11 cellular contexts compared by ENCODE assay signal in the genomic region with DNA sequence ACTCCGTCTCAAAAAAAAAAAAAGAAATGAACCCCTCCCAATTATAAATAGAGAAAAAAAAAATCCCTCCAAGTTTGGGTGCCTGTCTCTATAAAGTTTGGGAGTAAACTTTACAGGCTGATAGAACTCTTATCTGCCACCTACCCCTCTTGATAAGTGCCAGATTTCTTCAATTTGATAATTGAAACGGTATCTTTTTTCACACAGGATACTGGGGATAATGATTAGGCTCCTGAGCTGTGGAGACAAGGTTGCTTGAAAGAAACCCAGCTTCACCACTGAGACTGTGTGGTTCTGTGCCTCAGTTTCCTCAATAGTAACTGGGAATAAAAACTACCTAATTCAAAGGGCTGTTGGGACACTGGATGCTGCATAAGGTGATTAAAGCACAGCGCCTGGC. TPM values are rescaled to one million over a fixed set of nuclear protein-coding genes. Genes with fewer than 3 reads are reported as not detected.
A peak's percentile ranks its signal among the peaks of the same experiment; 100 is the strongest.
DNase-seq lines count a peak whose midpoint lies in the region; ATAC-seq and TF ChIP-seq lines count a peak whose summit lies in the region.
"Had no signal": no experiment of that assay in that cellular context is flagged by ENCODE, and none has a peak within 500 bp of the region (broad histone marks: within the 10 kb centered on the region; RNA-seq: fewer than 3 reads in every experiment).

No MANE protein-coding gene starts in this region.

- no peak overlapping the region for H3K27ac ChIP-seq in HUES6 (ENCODE audit: low read depth, low read length)
- no peak overlapping the region for H3K27ac ChIP-seq in dorsolateral prefrontal cortex

- no peak for ATAC-seq in natural killer cell treated with Interleukin-12 subunit alpha and Interleukin-12 subunit beta and Interleukin-15 and Interleukin-18, amount 100 ng/mL, for 72 hours
- no peak for ATAC-seq in HG03342 (IDR thresholded peaks at IDR 0.05; ENCODE audit: unreplicated experiment)
- ATAC-seq: HCT116 had no signal

- peak overlapping the region; percentile 90 for H3K4me3 Mint-ChIP-seq in natural killer cell treated with Interleukin-12 subunit alpha and Interleukin-12 subunit beta and Interleukin-15 and Interleukin-18, amount 100 ng/mL, for 72 hours

- H3K4me1 ChIP-seq in HUES6 (ENCODE audit: control insufficient read depth, insufficient read depth, low read length), result peaks cover 13% of the 10 kb centered on the region

- peaks cover 16 to 20% of the 10 kb centered on the region in 2 donors for H3K4me1 Mint-ChIP-seq in natural killer cell treated with Interleukin-12 subunit alpha and Interleukin-12 subunit beta and Interleukin-15 and Interleukin-18, amount 100 ng/mL, for 72 hours (ENCODE audit: low read depth in 2 of 2)

- H3K4me3 ChIP-seq in AG10803 (ENCODE audit: low read length) (peak overlapping the region; percentile 58; the same call in 1 of the 2 replicates), HUES6 (ENCODE audit: low read depth, low read length) (peak overlapping the region; percentile 62; the same call in 1 of the 2 replicates), dorsolateral prefrontal cortex (peak overlapping the region in 48 of 59 donors; percentile 4 to 66 (median 51))

- DNase-seq in AG10803 (ENCODE audit: low read depth), result no peak
- DNase-seq in dorsolateral prefrontal cortex, result no peak
- DNase-seq in natural killer cell treated with Interleukin-12 subunit alpha and Interleukin-12 subunit beta and Interleukin-15 and Interleukin-18, amount 100 ng/mL, for 72 hours (ENCODE audit: low spot score), result no peak
- no peak for DNase-seq in NCI-H345 (lab: John Stamatoyannopoulos, UW)
- no peak for DNase-seq in medulla oblongata (ENCODE audit: extremely low spot score)
- DNase-seq in germinal center (ENCODE audit: low spot score), result no peak
- DNase-seq: NCI-H2227 treated with DMSO at 0.1 percent for 48 hours had no signal

- H3K36me3 Mint-ChIP-seq in natural killer cell treated with Interleukin-12 subunit alpha and Interleukin-12 subunit beta and Interleukin-15 and Interleukin-18, amount 100 ng/mL, for 72 hours, result no peaks in the 10 kb centered on the region

- intact Hi-C loops in dorsolateral prefrontal cortex (cut with DNase I), result no loop called here

- H3K27ac Mint-ChIP-seq in natural killer cell treated with Interleukin-12 subunit alpha and Interleukin-12 subunit beta and Interleukin-15 and Interleukin-18, amount 100 ng/mL, for 72 hours, result peak overlapping the region; percentile 86 to 95

- TF ChIP-seq CTCF in AG10803 (conservative IDR thresholded peaks at IDR 0.05; ENCODE audit: low read length), result no peak
- TF ChIP-seq CTCF in dorsolateral prefrontal cortex (IDR thresholded peaks at IDR 0.05 in 54 of 56, conservative IDR thresholded peaks at IDR 0.05 in 2 of 56; ENCODE audit: low read depth in 1 of 56, partially characterized antibody in 56 of 56), result no peak

- H3K27me3 Mint-ChIP-seq in natural killer cell treated with Interleukin-12 subunit alpha and Interleukin-12 subunit beta and Interleukin-15 and Interleukin-18, amount 100 ng/mL, for 72 hours, result peaks cover 0 to 3% of the 10 kb centered on the region in 2 donors

- H3K9me3 ChIP-seq in HUES6 (ENCODE audit: control insufficient read depth, insufficient read depth, low read depth, low read length), result no peaks in the 10 kb centered on the region

- no peaks in the 10 kb centered on the region for H3K36me3 ChIP-seq in HUES6 (ENCODE audit: control insufficient read depth, insufficient read depth, low read length)

- no peaks in the 10 kb centered on the region for H3K27me3 ChIP-seq in HUES6 (ENCODE audit: control insufficient read depth, insufficient read depth, low read length)
- H3K27me3 ChIP-seq in dorsolateral prefrontal cortex, result peaks cover 0 to 70% (median 9%) of the 10 kb centered on the region in 45 donors

- no peaks in the 10 kb centered on the region for H3K9me3 Mint-ChIP-seq in natural killer cell treated with Interleukin-12 subunit alpha and Interleukin-12 subunit beta and Interleukin-15 and Interleukin-18, amount 100 ng/mL, for 72 hours

- H3K9ac ChIP-seq in HUES6 (ENCODE audit: low read length), result peak overlapping the region; percentile 63

RNA-seq across cellular contexts. Expression of a gene that starts 0.6 kb away (rescaled TPM):
- total RNA-seq in dorsolateral prefrontal cortex, result 1 to 10 TPM in 119 of 120 experiments, under 1 TPM in 1; 0.75 to 7.8 (median 4.5) TPM
- under 1 TPM; 0.55 to 0.73 TPM for total RNA-seq in natural killer cell treated with Interleukin-12 subunit alpha and Interleukin-12 subunit beta and Interleukin-15 and Interleukin-18, amount 100 ng/mL, for 72 hours
- total RNA-seq: glomerular endothelial cell had no signal
